In the genomic region with DNA sequence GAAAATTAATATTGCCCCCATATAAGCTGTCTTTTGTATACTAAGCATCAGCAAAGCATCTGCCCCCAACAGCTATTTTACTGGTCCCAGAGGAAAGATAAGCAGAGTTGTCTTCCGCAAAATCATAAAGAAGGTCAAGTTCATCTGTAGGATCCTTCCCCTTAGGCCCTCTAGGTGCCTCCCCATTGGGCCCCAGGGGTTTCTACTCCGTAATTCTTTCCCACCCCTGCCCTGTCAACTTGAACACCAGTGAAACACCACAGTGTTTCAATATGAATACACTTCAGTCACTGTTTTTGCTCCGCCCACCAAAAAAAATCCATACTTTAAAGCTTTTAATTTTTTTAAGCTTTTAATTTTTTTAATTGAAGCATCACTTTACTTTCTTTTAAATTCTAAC, we compare ENCODE assay signal across 10 cellular contexts.
DNase-seq lines count a peak whose midpoint lies in the region; ATAC-seq and TF ChIP-seq lines count a peak whose summit lies in the region.
"Had no signal": no experiment of that assay in that cellular context is flagged by ENCODE, and none has a peak within 500 bp of the region (broad histone marks: within the 10 kb centered on the region; RNA-seq: fewer than 3 reads in every experiment).

No MANE protein-coding gene starts in this region.

- CTCF ChIA-PET in PC-3 (lab: Charles Lee) = no interaction called here

- no peaks in the 10 kb centered on the region for H3K27me3 Mint-ChIP-seq in activated T-cell treated with anti-CD3 and anti-CD28 coated beads, Interleukin-2, amount 50 U/mL, for 72 hours (ENCODE audit: low read depth)

- no peak for TF ChIP-seq EP300 in gastroesophageal sphincter (IDR thresholded peaks at IDR 0.05)

- intact Hi-C loops in PC-3 (cut with micrococcal nuclease) = no loop called here

- no TSS peak for BruUV-seq in PC-3 (replicated peaks; lab: Mats Ljungman, UMichigan)

- H3K27me3 ChIP-seq in gastroesophageal sphincter (no peaks in the 10 kb centered on the region), PC-3 (ENCODE audit: low read length) (no peaks in the 10 kb centered on the region)
- H3K27me3 ChIP-seq: gastrocnemius medialis had no signal

- peaks cover 0 to 1% of the 10 kb centered on the region in 2 donors for H3K9me3 Mint-ChIP-seq in activated T-cell treated with anti-CD3 and anti-CD28 coated beads, Interleukin-2, amount 50 U/mL, for 72 hours

- H3K9me3 ChIP-seq in gastroesophageal sphincter (no peaks in the 10 kb centered on the region), PC-3 (ENCODE audit: low read length) (no peaks in the 10 kb centered on the region)
- H3K9me3 ChIP-seq: gastrocnemius medialis had no signal

- TF ChIP-seq POLR2A in gastroesophageal sphincter (IDR thresholded peaks at IDR 0.05) = no peak

- no peak overlapping the region for H3K4me2 ChIP-seq in PC-3 (ENCODE audit: low read length)

- H3K4me3 Mint-ChIP-seq in activated T-cell treated with anti-CD3 and anti-CD28 coated beads, Interleukin-2, amount 50 U/mL, for 72 hours = peak overlapping the region; percentile 56 to 60

- H3K4me1 ChIP-seq in gastroesophageal sphincter (no peaks in the 10 kb centered on the region), PC-3 (ENCODE audit: insufficient read depth, low read length) (no peaks in the 10 kb centered on the region)
- H3K4me1 ChIP-seq: gastrocnemius medialis had no signal

- 88 to 90% methylated on average over 3 of the region's 3 CpGs for WGBS in gastroesophageal sphincter (ENCODE audit: low coverage in 1 of 2), 2 donors

- ATAC-seq in GM19035 (IDR thresholded peaks at IDR 0.05; ENCODE audit: unreplicated experiment) (peak; percentile 86), HG02884 (IDR thresholded peaks at IDR 0.05; ENCODE audit: unreplicated experiment) (peak; percentile 96), gastroesophageal sphincter (no peak), PC-3 (no peak)
- ATAC-seq in activated T-cell treated with anti-CD3 and anti-CD28 coated beads, Interleukin-2, amount 50 U/mL, for 72 hours (replicated peaks in 1 of 2) = peak; percentile 99 to 100
- ATAC-seq: gastrocnemius medialis, HCT116 had no signal

- H3K36me3 ChIP-seq in gastroesophageal sphincter (peaks cover 0 to 3% of the 10 kb centered on the region in 2 donors), PC-3 (ENCODE audit: low read depth, low read length) (no peaks in the 10 kb centered on the region)
- H3K36me3 ChIP-seq: gastrocnemius medialis had no signal

- POLR2A ChIA-PET in PC-3 (lab: Charles Lee; ENCODE audit: unreplicated experiment) = no interaction called here

- no peaks in the 10 kb centered on the region for H3F3A ChIP-seq in PC-3 (ENCODE audit: low read length, unreplicated experiment)

- peaks cover 4 to 5% of the 10 kb centered on the region in 2 donors for H3K36me3 Mint-ChIP-seq in activated T-cell treated with anti-CD3 and anti-CD28 coated beads, Interleukin-2, amount 50 U/mL, for 72 hours (ENCODE audit: insufficient read depth in 2 of 2)

- in situ Hi-C loops in KBM-7 (cut with MboI; ENCODE audit: low pct_unique_long_range_greater_than_20kb, low sequenced_read_pairs) = no loop called here

- peaks cover 40% of the 10 kb centered on the region for H3K4me1 Mint-ChIP-seq in activated T-cell treated with anti-CD3 and anti-CD28 coated beads, Interleukin-2, amount 50 U/mL, for 72 hours (ENCODE audit: low read depth)

- peak overlapping the region; percentile 2 for H3K27ac Mint-ChIP-seq in activated T-cell treated with anti-CD3 and anti-CD28 coated beads, Interleukin-2, amount 50 U/mL, for 72 hours

- H3K4me3 ChIP-seq in gastroesophageal sphincter (no peak overlapping the region), PC-3 (ENCODE audit: low read length) (no peak overlapping the region)
- H3K4me3 ChIP-seq: gastrocnemius medialis had no signal

- no peaks in the 10 kb centered on the region for H3K79me2 ChIP-seq in PC-3 (ENCODE audit: low read length)

- TF ChIP-seq CTCF in GM10266 (IDR thresholded peaks at IDR 0.05; ENCODE audit: control insufficient read depth, insufficient read depth, low read depth, missing control alignments) = no peak
- TF ChIP-seq CTCF in gastroesophageal sphincter (IDR thresholded peaks at IDR 0.05) = no peak
- no peak for TF ChIP-seq CTCF in PC-3 (conservative IDR thresholded peaks at IDR 0.05; ENCODE audit: low read depth, low read length)

- no peak overlapping the region for H3K27ac ChIP-seq in gastroesophageal sphincter
- no peak overlapping the region for H3K27ac ChIP-seq in PC-3 (ENCODE audit: low read length)
- H3K27ac ChIP-seq: gastrocnemius medialis had no signal

- H3K9ac ChIP-seq in PC-3 (ENCODE audit: low read length) = no peak overlapping the region

- H4K20me1 ChIP-seq in PC-3 (ENCODE audit: low read length) = no peaks in the 10 kb centered on the region

- no peaks in the 10 kb centered on the region for H3K9me2 ChIP-seq in PC-3 (replicated peaks; ENCODE audit: low read length)

- DNase-seq in GM10266 (ENCODE audit: extremely low spot score) = peak; percentile 80
- peak; percentile 71 to 80 for DNase-seq in activated T-cell treated with anti-CD3 and anti-CD28 coated beads, Interleukin-2, amount 50 U/mL, for 72 hours
- DNase-seq in NCI-H226 = no peak
- no peak for DNase-seq in KBM-7
- DNase-seq in PC-3 = no peak

- no peak overlapping the region for H2AFZ ChIP-seq in PC-3 (ENCODE audit: low read length)

Comparison
In these comparisons a context has a peak if more than half of its experiments do, and no peak if none do; other contexts are left out.
1. DNase-seq: peak in GM10266 (single experiment) and activated T-cell treated with anti-CD3 and anti-CD28 coated beads, Interleukin-2, amount 50 U/mL, for 72 hours (2 of 2); none in NCI-H226 (single experiment), KBM-7 (single experiment) and PC-3 (single experiment).
2. ATAC-seq: peak in GM19035 (single experiment), HG02884 (single experiment) and activated T-cell treated with anti-CD3 and anti-CD28 coated beads, Interleukin-2, amount 50 U/mL, for 72 hours (2 of 2); none in gastroesophageal sphincter (single experiment) and PC-3 (single experiment).